In genomic region chr18:58611471-58612131, GRCh38 we compare ENCODE assay signal across 14 cellular contexts. TPM values are rescaled to one million over a fixed set of nuclear protein-coding genes. Genes with fewer than 3 reads are reported as not detected.
DNase-seq lines count a peak whose midpoint lies in the region; ATAC-seq and TF ChIP-seq lines count a peak whose summit lies in the region.
"Had no signal": no experiment of that assay in that cellular context is flagged by ENCODE, and none has a peak within 500 bp of the region (broad histone marks: within the 10 kb centered on the region; RNA-seq: fewer than 3 reads in every experiment).

No MANE protein-coding gene starts in this region.

- TF ChIP-seq EP300 in suprapubic skin (IDR thresholded peaks at IDR 0.05) = no peak

- peaks cover 0 to 18% of the 10 kb centered on the region in 2 donors for H3K4me1 ChIP-seq in gastrocnemius medialis
- H3K4me1 ChIP-seq in suprapubic skin = peaks cover 8% of the 10 kb centered on the region
- H3K4me1 ChIP-seq: body of pancreas had no signal

- ATAC-seq in gastrocnemius medialis (no peak), HG02884 (IDR thresholded peaks at IDR 0.05; ENCODE audit: unreplicated experiment) (no peak)
- ATAC-seq: activated CD8-positive, alpha-beta T cell treated with anti-CD3 and anti-CD28 coated beads for 36 hours; body of pancreas had no signal

- 55% methylated on average over 12 of the region's 12 CpGs for WGBS in suprapubic skin

- DNase-seq in activated CD8-positive, alpha-beta memory T cell treated with anti-CD3 and anti-CD28 coated beads for 24 hours = peak; percentile 55
- no peak for DNase-seq in activated CD8-positive, alpha-beta memory T cell treated with anti-CD3 and anti-CD28 coated beads, Interleukin-2, amount 50 U/mL, for 4 hours
- DNase-seq in SK-N-MC (ENCODE audit: low read depth, low spot score) (no peak), glomerular visceral epithelial cell (ENCODE audit: extremely low spot score) (peak; percentile 95), gastrocnemius medialis (no peak), suprapubic skin (ENCODE audit: low spot score in 2 of 2) (no peak)
- no peak for DNase-seq in NK-92 treated with Interleukin-12 subunit alpha and Interleukin-12 subunit beta, amount 100 ng/mL, for 24 hours (lab: John Stamatoyannopoulos, UW)
- DNase-seq: activated CD8-positive, alpha-beta T cell treated with anti-CD3 and anti-CD28 coated beads for 36 hours; body of pancreas; KBM-7; NCI-H510A treated with DMSO at 0.1 percent for 48 hours had no signal

- TF ChIP-seq CTCF in gastrocnemius medialis (IDR thresholded peaks at IDR 0.05 in 4 of 5, conservative IDR thresholded peaks at IDR 0.05 in 1 of 5) = no peak
- no peak for TF ChIP-seq CTCF in suprapubic skin (IDR thresholded peaks at IDR 0.05)

- H3K9me3 ChIP-seq in SK-N-MC (ENCODE audit: low read depth, low read length) = no peaks in the 10 kb centered on the region
- no peaks in the 10 kb centered on the region for H3K9me3 ChIP-seq in gastrocnemius medialis
- H3K9me3 ChIP-seq in suprapubic skin = no peaks in the 10 kb centered on the region
- H3K9me3 ChIP-seq: body of pancreas had no signal

- H3K27ac ChIP-seq in SK-N-MC (no peak overlapping the region), gastrocnemius medialis (peak overlapping the region; percentile 34 to 92 (median 58)), suprapubic skin (no peak overlapping the region)
- H3K27ac ChIP-seq: body of pancreas had no signal

- H3K27me3 ChIP-seq in gastrocnemius medialis (no peaks in the 10 kb centered on the region), suprapubic skin (no peaks in the 10 kb centered on the region)
- H3K27me3 ChIP-seq: body of pancreas had no signal

- peak overlapping the region; percentile 47 for H3K4me3 ChIP-seq in SK-N-MC
- no peak overlapping the region for H3K4me3 ChIP-seq in gastrocnemius medialis
- no peak overlapping the region for H3K4me3 ChIP-seq in suprapubic skin
- H3K4me3 ChIP-seq: body of pancreas, skin epidermis had no signal

- TF ChIP-seq POLR2A in gastrocnemius medialis (IDR thresholded peaks at IDR 0.05) = no peak
- no peak for TF ChIP-seq POLR2A in suprapubic skin (IDR thresholded peaks at IDR 0.05)

- intact Hi-C loops in gastrocnemius medialis (cut with DNase I; ENCODE audit: low total_unique reads) = no loop called here

- no peaks in the 10 kb centered on the region for H3K36me3 ChIP-seq in SK-N-MC (ENCODE audit: insufficient read depth, low read length)
- peaks cover 0 to 3% of the 10 kb centered on the region in 2 donors for H3K36me3 ChIP-seq in gastrocnemius medialis
- H3K36me3 ChIP-seq in suprapubic skin = no peaks in the 10 kb centered on the region

- H3K9ac ChIP-seq in SK-N-MC (ENCODE audit: insufficient read length) = no peak overlapping the region

- in situ Hi-C loops in gastrocnemius medialis (cut with MboI; ENCODE audit: low sequenced_read_pairs in 4 of 4) = no loop called here

RNA-seq across cellular contexts. Expression of gene ALPK2, which starts 17.3 kb away (rescaled TPM):
- total RNA-seq in gastrocnemius medialis = 10 to 100 TPM; 46.6 to 81.5 (median 58.4) TPM
- under 1 TPM; 0.16 to 0.72 (median 0.22) TPM for total RNA-seq in suprapubic skin
- total RNA-seq: SK-MEL-5 had no signal

RNA-seq across cellular contexts. Expression of gene MALT1, which starts 59.7 kb away (rescaled TPM):
- total RNA-seq in gastrocnemius medialis (10 to 100 TPM in 3 of 4 donors, 1 to 10 TPM in 1; 9.9 to 24.8 (median 12.9) TPM), suprapubic skin (10 to 100 TPM; 33.9 to 49.5 (median 37.1) TPM)

Comparison
In these comparisons a context has a peak if more than half of its experiments do, and no peak if none do; other contexts are left out.
1. DNase-seq: peak in activated CD8-positive, alpha-beta memory T cell treated with anti-CD3 and anti-CD28 coated beads for 24 hours (single experiment) and glomerular visceral epithelial cell (single experiment); none in activated CD8-positive, alpha-beta memory T cell treated with anti-CD3 and anti-CD28 coated beads, Interleukin-2, amount 50 U/mL, for 4 hours (single experiment), SK-N-MC (single experiment), gastrocnemius medialis (0 of 2), NK-92 treated with Interleukin-12 subunit alpha and Interleukin-12 subunit beta, amount 100 ng/mL, for 24 hours (single experiment) and suprapubic skin (0 of 2).
2. H3K27ac ChIP-seq: peak in gastrocnemius medialis (4 of 4); none in SK-N-MC (single experiment) and suprapubic skin (single experiment).
3. RNA of gene ALPK2, which starts 17.3 kb away (total RNA-seq): 46.6 to 81.5 TPM in gastrocnemius medialis; 0.16 to 0.72 TPM in suprapubic skin; every median in the first group is over 10 times any median in the second.